ENCODE assay signal across 15 cellular contexts in genomic region chr3:48614044-48614443, GRCh38. TPM values are rescaled to one million over a fixed set of nuclear protein-coding genes. Genes with fewer than 3 reads are reported as not detected.
DNase-seq lines count a peak whose midpoint lies in the region; ATAC-seq, FAIRE-seq and TF ChIP-seq lines count a peak whose summit lies in the region.
"Had no signal": no experiment of that assay in that cellular context is flagged by ENCODE, and none has a peak within 500 bp of the region (broad histone marks: within the 10 kb centered on the region; RNA-seq: fewer than 3 reads in every experiment).

No MANE protein-coding gene starts in this region.

- H3K27me3 ChIP-seq in breast epithelium (no peaks in the 10 kb centered on the region), small intestine (ENCODE audit: control insufficient read depth in 2 of 2, insufficient read depth in 2 of 2, low read length in 2 of 2) (no peaks in the 10 kb centered on the region)
- H3K27me3 ChIP-seq: pancreas had no signal

- peaks cover 26% of the 10 kb centered on the region for H3K4me1 Mint-ChIP-seq in MCF 10A (ENCODE audit: insufficient read depth, unreplicated experiment)

- peak overlapping the region; percentile 87 for H3K27ac Mint-ChIP-seq in MCF 10A (ENCODE audit: low read depth, unreplicated experiment)

- H3K4me3 ChIP-seq in breast epithelium (no peak overlapping the region), small intestine (ENCODE audit: low read depth in 1 of 2, low read length in 2 of 2) (no peak overlapping the region)
- H3K4me3 ChIP-seq: K562, pancreas had no signal

- CTCF ChIA-PET in MCF 10A (lab: Yijun Ruan, JAX) = interaction anchor here (1.2 to 2.4 kb wide), 2 partner anchors 9 to 21 kb away, joined by 5 to 12 read pairs; partner anchors contain the start of gene SLC26A6

- ATAC-seq in GM21786 (IDR thresholded peaks at IDR 0.05; ENCODE audit: unreplicated experiment) = no peak
- ATAC-seq: K562, pancreas had no signal

- POLR2A ChIA-PET in MCF 10A (lab: Yijun Ruan, JAX) = interaction anchor here (1.0 to 6.3 kb wide), 6 partner anchors 10 to 57 kb away, joined by 4 to 107 read pairs (median 6); partner anchors contain the start of gene SLC26A6

- H3K4me3 Mint-ChIP-seq in MCF 10A (ENCODE audit: unreplicated experiment) = no peak overlapping the region

- H3K36me3 Mint-ChIP-seq in MCF 10A (ENCODE audit: insufficient read depth, unreplicated experiment) = peaks cover 27% of the 10 kb centered on the region

- no peaks in the 10 kb centered on the region for H3K27me3 Mint-ChIP-seq in MCF 10A (ENCODE audit: insufficient read depth, unreplicated experiment)

- H3K9me3 Mint-ChIP-seq in MCF 10A (ENCODE audit: unreplicated experiment) = no peaks in the 10 kb centered on the region

- H3K9me3 ChIP-seq in breast epithelium (peaks cover 11 to 13% of the 10 kb centered on the region in 2 donors), small intestine (ENCODE audit: control insufficient read depth, low read depth) (no peaks in the 10 kb centered on the region)
- H3K9me3 ChIP-seq: pancreas had no signal

- 55 to 71% (median 58%) methylated on average over 3 of the region's 3 CpGs for WGBS in small intestine, 3 donors

- TF ChIP-seq POLR2A in breast epithelium (IDR thresholded peaks at IDR 0.05) (no peak), GM12892 (IDR thresholded peaks at IDR 0.05; ENCODE audit: low read depth, low read length) (no peak)

- intact Hi-C loops in MCF 10A (cut with micrococcal nuclease) = loop anchor here (1.0 kb wide), 2 partner anchors 21 to 49 kb away; partner anchors contain the start of gene SLC26A6
- intact Hi-C loops in breast epithelium (cut with DNase I; ENCODE audit: low total_unique reads) = no loop called here

- FAIRE-seq in GM12892 (lab: Jason Lieb, UNC) (no peak), small intestine (lab: Jason Lieb, UNC) (no peak)
- FAIRE-seq: endometrium, K562, pancreas, urothelium cell line had no signal

- H3K4me1 ChIP-seq in breast epithelium = no peaks in the 10 kb centered on the region
- H3K4me1 ChIP-seq in small intestine (ENCODE audit: control insufficient read depth in 2 of 2, insufficient read depth in 1 of 2, low read depth in 1 of 2, low read length in 1 of 2) = no peaks in the 10 kb centered on the region
- H3K4me1 ChIP-seq: pancreas had no signal

- H3K36me3 ChIP-seq in breast epithelium (no peaks in the 10 kb centered on the region), small intestine (ENCODE audit: control insufficient read depth in 2 of 2, insufficient read depth in 2 of 2, low read length in 2 of 2) (no peaks in the 10 kb centered on the region)
- H3K36me3 ChIP-seq: pancreas had no signal

- DNase-seq in MCF 10A (ENCODE audit: unreplicated experiment) (peak; percentile 83), breast epithelium (ENCODE audit: low spot score in 2 of 2) (no peak), SIG-M5 treated with dmso at 0.1 percent for 504 hours (lab: John Stamatoyannopoulos, UW; ENCODE audit: unreplicated experiment) (peak; percentile 89), epithelial cell of prostate (ENCODE audit: low read depth, low spot score) (peak; percentile 14), GM12892 (ENCODE audit: insufficient read length) (no peak), SW 1271 (lab: John Stamatoyannopoulos, UW) (no peak), small intestine (no peak)
- DNase-seq: kidney glomerular epithelial cell, NCI-H524, pancreas had no signal

- TF ChIP-seq CTCF in MCF 10A (IDR thresholded peaks at IDR 0.05; ENCODE audit: unreplicated experiment) = no peak
- TF ChIP-seq CTCF in breast epithelium (IDR thresholded peaks at IDR 0.05) = no peak

- no peak overlapping the region for H3K27ac ChIP-seq in breast epithelium
- H3K27ac ChIP-seq in epithelial cell of prostate = peak overlapping the region; percentile 86
- H3K27ac ChIP-seq in small intestine (ENCODE audit: low read depth in 1 of 2, low read length in 1 of 2) = no peak overlapping the region
- H3K27ac ChIP-seq: pancreas had no signal

- no TSS peak for BruUV-seq in MCF 10A (replicated peaks; lab: Mats Ljungman, UMichigan)

RNA-seq across cellular contexts. Expression of gene UQCRC1, which starts 4.6 kb away (rescaled TPM):
- 383 and 413 TPM in 2 replicates for total RNA-seq in MCF 10A (2022)
- total RNA-seq in breast epithelium = 100 to 1,000 TPM; 163 to 230 (median 180) TPM
- polyA plus RNA-seq in GM12892 (2012; ENCODE audit: missing spikeins) = 188 TPM
- 100 to 1,000 TPM; 374 to 692 (median 531) TPM for polyA plus RNA-seq in small intestine

RNA-seq across cellular contexts. Expression of gene TMEM89, which starts 7.5 kb away (rescaled TPM):
- not detected in 2 replicates for total RNA-seq in MCF 10A (2022)
- not detected for total RNA-seq in breast epithelium
- not detected for polyA plus RNA-seq in GM12892 (2012; ENCODE audit: missing spikeins)
- polyA plus RNA-seq in small intestine = under 1 TPM in 1 of 3 donors, not detected in 2; 0.21 TPM
- total RNA-seq: K562; pancreas; T-helper 1 cell treated with Interleukin-12 subunit alpha and Interleukin-12 subunit beta and Interleukin-4 antibody, amounts not matched to agents 30 ng/mL and 1 ng/mL, for 36 hours had no signal
- polyA plus RNA-seq: K562, pancreas had no signal

RNA-seq across cellular contexts. Expression of gene COL7A1, which starts 18.9 kb away (rescaled TPM):
- 44.2 and 60.5 TPM in 2 replicates for total RNA-seq in MCF 10A (2022)
- 10 to 100 TPM in 2 of 3 donors, under 1 TPM in 1; 0.48 to 18.6 (median 12.5) TPM for total RNA-seq in breast epithelium
- polyA plus RNA-seq in GM12892 (2012; ENCODE audit: missing spikeins) = 1.4 TPM
- 10 to 100 TPM in 2 of 3 donors, 1 to 10 TPM in 1; 8.0 to 26.7 (median 11.9) TPM for polyA plus RNA-seq in small intestine

RNA-seq across cellular contexts. Expression of gene SLC26A6, which starts 21.2 kb away (rescaled TPM):
- 47.4 and 63.3 TPM in 2 replicates for total RNA-seq in MCF 10A (2022)
- 10 to 100 TPM; 12.6 to 21.6 (median 16.0) TPM for total RNA-seq in breast epithelium
- polyA plus RNA-seq in GM12892 (2012; ENCODE audit: missing spikeins) = 14.3 TPM
- 10 to 100 TPM; 14.3 to 38.9 (median 22.0) TPM for polyA plus RNA-seq in small intestine

RNA-seq across cellular contexts. Expression of gene CELSR3, which starts 48.6 kb away (rescaled TPM):
- total RNA-seq in MCF 10A (2022) (17.6 and 21.5 TPM in 2 replicates), breast epithelium (1 to 10 TPM in 2 of 3 donors, under 1 TPM in 1; 0.88 to 1.3 (median 1.1) TPM)
- 0.89 TPM for polyA plus RNA-seq in GM12892 (2012; ENCODE audit: missing spikeins)
- 1 to 10 TPM in 1 of 3 donors, under 1 TPM in 2; 0.27 to 1.7 (median 0.45) TPM for polyA plus RNA-seq in small intestine

Comparison
In these comparisons a context has a peak if more than half of its experiments do, and no peak if none do; other contexts are left out.
1. DNase-seq: peak in MCF 10A (single experiment), SIG-M5 treated with dmso at 0.1 percent for 504 hours (single experiment) and epithelial cell of prostate (single experiment); none in breast epithelium (0 of 2), GM12892 (single experiment), SW 1271 (0 of 2) and small intestine (single experiment).